ENCODE assay signal across 9 cellular contexts in genomic region chr7:143363011-143363937, GRCh38. TPM values are rescaled to one million over a fixed set of nuclear protein-coding genes. Genes with fewer than 3 reads are reported as not detected.
DNase-seq lines count a peak whose midpoint lies in the region; ATAC-seq and TF ChIP-seq lines count a peak whose summit lies in the region.
"Had no signal": no experiment of that assay in that cellular context is flagged by ENCODE, and none has a peak within 500 bp of the region (broad histone marks: within the 10 kb centered on the region; RNA-seq: fewer than 3 reads in every experiment).

No MANE protein-coding gene starts in this region.

- no peaks in the 10 kb centered on the region for H3K9me3 Mint-ChIP-seq in activated T-cell treated with anti-CD3 and anti-CD28 coated beads, Interleukin-2, amount 50 U/mL, for 4 hours

- H3K36me3 ChIP-seq in ascending aorta (no peaks in the 10 kb centered on the region), lower lobe of right lung (no peaks in the 10 kb centered on the region), thymus (ENCODE audit: control insufficient read depth, insufficient read depth) (no peaks in the 10 kb centered on the region)

- peaks cover 3% of the 10 kb centered on the region for H3K4me1 Mint-ChIP-seq in activated T-cell treated with anti-CD3 and anti-CD28 coated beads, Interleukin-2, amount 50 U/mL, for 4 hours (ENCODE audit: low read depth)

- ATAC-seq in activated T-cell treated with anti-CD3 and anti-CD28 coated beads, Interleukin-2, amount 50 U/mL, for 4 hours, result no peak
- ATAC-seq in lower lobe of right lung (no peak), HG03097 (IDR thresholded peaks at IDR 0.05; ENCODE audit: low FRiP score, unreplicated experiment) (no peak)

- H3K9me3 ChIP-seq in ascending aorta, result no peaks in the 10 kb centered on the region
- H3K9me3 ChIP-seq in lower lobe of right lung, result no peaks in the 10 kb centered on the region
- no peaks in the 10 kb centered on the region for H3K9me3 ChIP-seq in thymus (ENCODE audit: control insufficient read depth)

- WGBS in thymus, result 69% methylated on average over 20 of the region's 20 CpGs

- H3K27me3 ChIP-seq in ascending aorta (no peaks in the 10 kb centered on the region), lower lobe of right lung (ENCODE audit: low read depth) (peaks cover 42% of the 10 kb centered on the region), thymus (ENCODE audit: control insufficient read depth, insufficient read depth) (peaks cover 49% of the 10 kb centered on the region)

- DNase-seq in activated T-cell treated with anti-CD3 and anti-CD28 coated beads, Interleukin-2, amount 50 U/mL, for 4 hours, result no peak
- no peak for DNase-seq in activated T-cell treated with anti-CD3 and anti-CD28 coated beads for 4 hours
- no peak for DNase-seq in ascending aorta (ENCODE audit: low spot score in 2 of 2)
- no peak for DNase-seq in lower lobe of right lung
- no peak for DNase-seq in NCI-H69 (lab: John Stamatoyannopoulos, UW)
- no peak for DNase-seq in NCI-H82 treated with DMSO at 0.1 percent for 48 hours (lab: John Stamatoyannopoulos, UW; ENCODE audit: unreplicated experiment)

- intact Hi-C loops in ascending aorta (cut with DNase I), result loop anchor here (2.0 to 5.0 kb wide), 2 partner anchors 54 to 74 kb away; partner anchors contain the start of gene CASP2
- intact Hi-C loops in lower lobe of right lung (cut with DNase I), result no loop called here

- H3K4me3 ChIP-seq in ascending aorta (peak overlapping the region; percentile 69 to 79), lower lobe of right lung (peak overlapping the region; percentile 60), thymus (ENCODE audit: low read length) (peak overlapping the region; percentile 54)

- no peaks in the 10 kb centered on the region for H3K36me3 Mint-ChIP-seq in activated T-cell treated with anti-CD3 and anti-CD28 coated beads, Interleukin-2, amount 50 U/mL, for 4 hours (ENCODE audit: insufficient read depth)

- H3K4me1 ChIP-seq in ascending aorta (peaks cover 0 to 8% of the 10 kb centered on the region in 2 donors), lower lobe of right lung (peaks cover 14% of the 10 kb centered on the region), thymus (ENCODE audit: control insufficient read depth, insufficient read depth, low read length) (peaks cover 3% of the 10 kb centered on the region)

- H3K27ac ChIP-seq in ascending aorta (no peak overlapping the region), lower lobe of right lung (no peak overlapping the region), thymus (ENCODE audit: low read depth) (no peak overlapping the region)

- TF ChIP-seq CTCF in ascending aorta (IDR thresholded peaks at IDR 0.05) (no peak), lower lobe of right lung (IDR thresholded peaks at IDR 0.05) (no peak)

- H3K4me3 Mint-ChIP-seq in activated T-cell treated with anti-CD3 and anti-CD28 coated beads, Interleukin-2, amount 50 U/mL, for 4 hours, result peak overlapping the region; percentile 74

- H3K27me3 Mint-ChIP-seq in activated T-cell treated with anti-CD3 and anti-CD28 coated beads, Interleukin-2, amount 50 U/mL, for 4 hours (ENCODE audit: low read depth), result peaks cover 31% of the 10 kb centered on the region

RNA-seq across cellular contexts. Expression of gene FAM131B, which starts 0.8 kb away (rescaled TPM):
- total RNA-seq in activated T-cell treated with anti-CD3 and anti-CD28 coated beads, Interleukin-2, amount 50 U/mL, for 4 hours, result under 1 TPM; 0.28 to 0.50 (median 0.43) TPM
- total RNA-seq in ascending aorta, result 0.53 TPM
- 0.53 TPM for total RNA-seq in lower lobe of right lung
- polyA plus RNA-seq in thymus, result 0.68 TPM
- total RNA-seq: SK-MEL-5 had no signal

RNA-seq across cellular contexts. Expression of gene ZYX, which starts 17.9 kb away (rescaled TPM):
- total RNA-seq in activated T-cell treated with anti-CD3 and anti-CD28 coated beads, Interleukin-2, amount 50 U/mL, for 4 hours, result 10 to 100 TPM; 89.0 to 94.2 (median 90.6) TPM
- total RNA-seq in ascending aorta, result 320 TPM
- 231 TPM for total RNA-seq in lower lobe of right lung
- polyA plus RNA-seq in thymus, result 113 TPM

RNA-seq across cellular contexts. Expression of gene EPHA1, which starts 45.4 kb away (rescaled TPM):
- 1 to 10 TPM; 1.1 to 1.9 (median 1.5) TPM for total RNA-seq in activated T-cell treated with anti-CD3 and anti-CD28 coated beads, Interleukin-2, amount 50 U/mL, for 4 hours
- total RNA-seq in ascending aorta (not detected), lower lobe of right lung (9.0 TPM)
- 12.5 TPM for polyA plus RNA-seq in thymus
- total RNA-seq: SK-MEL-5 had no signal

RNA-seq across cellular contexts. Expression of gene CLCN1, which starts 47.4 kb away (rescaled TPM):
- not detected for total RNA-seq in activated T-cell treated with anti-CD3 and anti-CD28 coated beads, Interleukin-2, amount 50 U/mL, for 4 hours
- total RNA-seq in ascending aorta (not detected), lower lobe of right lung (not detected)
- polyA plus RNA-seq in thymus, result 0.57 TPM
- total RNA-seq: SK-MEL-5 had no signal
